In the genomic region with DNA sequence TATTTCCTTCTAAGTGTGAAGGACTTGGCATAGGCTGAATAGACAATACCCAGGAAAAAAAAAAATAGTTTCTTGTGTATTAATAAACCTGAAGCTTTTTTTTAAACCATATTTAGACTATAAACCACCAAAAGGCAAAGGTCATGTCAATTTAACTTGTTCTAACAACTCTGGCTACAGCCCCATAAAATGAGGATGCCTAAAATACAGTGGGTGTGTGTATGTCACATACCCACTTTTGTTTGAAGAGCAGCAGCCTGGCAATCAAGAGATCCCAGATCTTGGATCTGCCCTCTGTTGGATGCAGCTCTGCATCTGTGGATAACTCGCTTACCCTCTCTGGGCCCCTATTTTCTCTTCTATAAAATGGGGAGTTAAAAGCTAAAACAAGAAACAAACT, we compare ENCODE assay signal across 25 cellular contexts.
"Had no signal": no experiment of that assay in that cellular context is flagged by ENCODE, and none has a peak within 500 bp of the region (broad histone marks: within the 10 kb centered on the region; RNA-seq: fewer than 3 reads in every experiment).

No MANE protein-coding gene starts in this region.

- H3K4me1 ChIP-seq: esophagus squamous epithelium, neural progenitor cell, prostate gland, sigmoid colon, spleen, tibial artery, upper lobe of left lung had no signal

- H3K9ac ChIP-seq: neural progenitor cell had no signal

- DNase-seq: cerebellar nuclear complex; effector memory CD8-positive, alpha-beta T cell; erythroblast; esophagus squamous epithelium; head of caudate nucleus; naive thymus-derived CD4-positive, alpha-beta T cell; right cardiac atrium; sigmoid colon; spleen; stimulated activated CD4-positive, alpha-beta T cell treated with anti-CD3 and anti-CD28 coated beads, Interleukin-4, amount 100 ng/mL, for 4 hours; stimulated activated naive CD8-positive, alpha-beta T cell treated with anti-CD3 and anti-CD28 coated beads, Interleukin-15, Interleukin-2, amounts not matched to agents 100 U/mL and 50 U/mL, for 24 hours; substantia nigra; testis; tibial artery; upper lobe of left lung had no signal

- H3K36me3 ChIP-seq: esophagus squamous epithelium, neural progenitor cell, prostate gland, sigmoid colon, spleen, tibial artery, upper lobe of left lung had no signal

- ATAC-seq: effector memory CD8-positive, alpha-beta T cell; left lobe of liver; naive thymus-derived CD4-positive, alpha-beta T cell; right cardiac atrium; stimulated activated memory B cell treated with anti-CD40 and anti-IgM and Interleukin-4, amounts not matched to agents 10 μg/mL and 1 μg/mL and 100 μg/mL, for 72 hours; stimulated activated naive CD8-positive, alpha-beta T cell treated with anti-CD3 and anti-CD28 coated beads, Interleukin-15, Interleukin-2, amounts not matched to agents 100 U/mL and 50 U/mL, for 24 hours had no signal

- H3K4me3 ChIP-seq: esophagus squamous epithelium, lung, neural progenitor cell, prostate gland, sigmoid colon, skin epidermis, spleen, testis, tibial artery, upper lobe of left lung had no signal

- H2AFZ ChIP-seq: neural progenitor cell had no signal

- FAIRE-seq: endometrium, frontal cortex, keratinocyte, urothelium cell line had no signal

- H3K9me3 ChIP-seq: esophagus squamous epithelium, prostate gland, sigmoid colon, spleen, testis, tibial artery, upper lobe of left lung had no signal

- H3K4me2 ChIP-seq: neural progenitor cell had no signal

- H3K27ac ChIP-seq: esophagus squamous epithelium, neural progenitor cell, prostate gland, sigmoid colon, skin epidermis, spleen, testis, tibial artery, upper lobe of left lung had no signal

- H3K27me3 ChIP-seq: esophagus squamous epithelium, neural progenitor cell, sigmoid colon, spleen, testis, tibial artery, upper lobe of left lung had no signal
